ENCODE assay signal across 13 cellular contexts in genomic region chr11:19919050-19919561, GRCh38.
A peak's percentile ranks its signal among the peaks of the same experiment; 100 is the strongest.
DNase-seq lines count a peak whose midpoint lies in the region; ATAC-seq and TF ChIP-seq lines count a peak whose summit lies in the region.
"Had no signal": no experiment of that assay in that cellular context is flagged by ENCODE, and none has a peak within 500 bp of the region (broad histone marks: within the 10 kb centered on the region; RNA-seq: fewer than 3 reads in every experiment).

No MANE protein-coding gene starts in this region.

- no peaks in the 10 kb centered on the region for H3K9me3 Mint-ChIP-seq in H9
- H3K9me3 Mint-ChIP-seq: type B pancreatic cell had no signal

- no peak overlapping the region for H3K4me3 ChIP-seq in left lung
- H3K4me3 ChIP-seq: prostate gland had no signal

- no peaks in the 10 kb centered on the region for H3K27me3 ChIP-seq in left lung
- H3K27me3 ChIP-seq in H9 (ENCODE audit: insufficient read depth, low read length) = no peaks in the 10 kb centered on the region; the same call in 1 of the 2 replicates

- 100% methylated on average over 2 of the region's 7 CpGs for WGBS in H9 (ENCODE audit: extremely low coverage, insufficient read length, low lambda C conversion rate)

- H4K8ac ChIP-seq in H9 (replicated peaks; ENCODE audit: insufficient read length, low read depth, low read length) = no peak overlapping the region

- H3K4me2 ChIP-seq in H9 (ENCODE audit: insufficient read depth, insufficient read length, low read length) = no peak overlapping the region

- H4K5ac ChIP-seq in H9 (ENCODE audit: insufficient read length, low read depth, low read length) = no peak overlapping the region

- H2BK5ac ChIP-seq in H9 (ENCODE audit: insufficient read length, low read length) = no peak overlapping the region

- H3K4me1 Mint-ChIP-seq in H9 = peaks cover 9% of the 10 kb centered on the region in 2 experiments
- H3K4me1 Mint-ChIP-seq: B cell had no signal

- intact Hi-C loops in Right ventricle myocardium superior (cut with DNase I) = no loop called here
- intact Hi-C loops in cardiac septum (cut with DNase I) = no loop called here
- intact Hi-C loops in left lung (cut with DNase I) = no loop called here

- H3T11ph ChIP-seq in H9 (ENCODE audit: low read length) = no peak overlapping the region

- no peak overlapping the region for H3K4me3 Mint-ChIP-seq in H9
- H3K4me3 Mint-ChIP-seq: B cell, type B pancreatic cell had no signal

- no peak overlapping the region for H2AFZ ChIP-seq in H9 (ENCODE audit: low read length)

- H4K20me1 ChIP-seq in H9 (ENCODE audit: control insufficient read depth, insufficient read depth, insufficient read length) = no peaks in the 10 kb centered on the region

- peaks cover 18 to 39% (median 28%) of the 10 kb centered on the region in 3 experiments for H3K36me3 Mint-ChIP-seq in H9 (ENCODE audit: insufficient read depth in 1 of 3, low read depth in 3 of 3)

- 0 out of 7 replicates have a peak overlapping the region, but pooled peaks of 1 of the 3 experiments have one; percentile 46 for H3K27ac Mint-ChIP-seq in H9
- H3K27ac Mint-ChIP-seq: B cell, type B pancreatic cell had no signal

- H2BK15ac ChIP-seq in H9 (ENCODE audit: low read depth, low read length) = no peak overlapping the region

- H3K23ac ChIP-seq in H9 (ENCODE audit: insufficient read length, low read depth, low read length) = no peak overlapping the region

- H3K79me2 ChIP-seq in H9 (ENCODE audit: insufficient read depth, low read length) = no peaks in the 10 kb centered on the region

- no peaks in the 10 kb centered on the region for H3K79me1 ChIP-seq in H9 (ENCODE audit: insufficient read depth, low read depth, low read length, poor library complexity, severe bottlenecking)

- no peak overlapping the region for H2BK12ac ChIP-seq in H9 (ENCODE audit: insufficient read length, low read depth, low read length)

- no peak overlapping the region for H3K9ac ChIP-seq in H9 (ENCODE audit: extremely low read depth, insufficient read length, low read length)

- H3K18ac ChIP-seq in H9 (ENCODE audit: insufficient read length, low read depth, low read length) = no peak overlapping the region

- H3K4ac ChIP-seq in H9 (ENCODE audit: low read depth, low read length) = no peak overlapping the region

- no peak overlapping the region for H4K91ac ChIP-seq in H9 (ENCODE audit: insufficient read length, low read depth, low read length)

- DNase-seq in Right ventricle myocardium superior (peak; percentile 58), cardiac septum (ENCODE audit: low spot score) (no peak), caudate nucleus (lab: John Stamatoyannopoulos, UW) (peak in 1 of 61 donors; percentile 18), left lung (peak; percentile 80 to 82), NAMALWA (ENCODE audit: low spot score) (no peak), H9 (no peak)
- no peak for DNase-seq in stimulated activated CD8-positive, alpha-beta memory T cell treated with anti-CD3 and anti-CD28 coated beads, Interleukin-4, amount 100 ng/mL, for 48 hours
- DNase-seq: activated CD8-positive, alpha-beta memory T cell treated with anti-CD3 and anti-CD28 coated beads for 24 hours; NCI-H2227 treated with DMSO at 0.1 percent for 48 hours had no signal

- H3K14ac ChIP-seq in H9 (ENCODE audit: insufficient read depth, low read length) = no peak overlapping the region

- no peak overlapping the region for H2BK20ac ChIP-seq in H9 (ENCODE audit: low read depth, low read length, poor library complexity, severe bottlenecking)

- H3K9me3 ChIP-seq in left lung (no peaks in the 10 kb centered on the region), H9 (ENCODE audit: control insufficient read depth, low read depth, low read length) (no peaks in the 10 kb centered on the region)
- H3K9me3 ChIP-seq: prostate gland had no signal

- no peaks in the 10 kb centered on the region for H3K36me3 ChIP-seq in left lung
- H3K36me3 ChIP-seq: prostate gland had no signal

- TF ChIP-seq CTCF in left lung (IDR thresholded peaks at IDR 0.05) = no peak
- no peak for TF ChIP-seq CTCF in H9 (conservative IDR thresholded peaks at IDR 0.05)

- H2BK120ac ChIP-seq in H9 (ENCODE audit: low read depth, low read length, poor library complexity, severe bottlenecking) = no peak overlapping the region

- H3K56ac ChIP-seq in H9 (ENCODE audit: insufficient read length, low read depth, low read length) = no peak overlapping the region

- no peak overlapping the region for H2AK5ac ChIP-seq in H9 (ENCODE audit: insufficient read length, low read length)

- H3K4me1 ChIP-seq in left lung = peaks cover 0 to 5% of the 10 kb centered on the region in 2 donors
- H3K4me1 ChIP-seq in H9 (ENCODE audit: insufficient read depth, low read length) = no peaks in the 10 kb centered on the region; the same call in 1 of the 2 replicates
- H3K4me1 ChIP-seq: prostate gland had no signal

- no peaks in the 10 kb centered on the region for H3K27me3 Mint-ChIP-seq in H9 (ENCODE audit: low read depth)
- H3K27me3 Mint-ChIP-seq: type B pancreatic cell had no signal

- H3K23me2 ChIP-seq in H9 (ENCODE audit: insufficient read length, low read depth, low read length, poor library complexity, severe bottlenecking) = no peaks in the 10 kb centered on the region

- ATAC-seq in Right ventricle myocardium superior (ENCODE audit: poor library complexity) = peak; percentile 89
- ATAC-seq in left lung = peak; percentile 98
- no peak for ATAC-seq in GM18517 (IDR thresholded peaks at IDR 0.05; ENCODE audit: unreplicated experiment)

- H3K27ac ChIP-seq in caudate nucleus (ENCODE audit: low read depth, low read length) = peak overlapping the region; percentile 9
- H3K27ac ChIP-seq in left lung = peak overlapping the region in 1 of 2 donors; percentile 66
- H3K27ac ChIP-seq in H9 (ENCODE audit: insufficient read length, low read depth, low read length) = no peak overlapping the region
- H3K27ac ChIP-seq: prostate gland had no signal

Comparison
In these comparisons a context has a peak if more than half of its experiments do, and no peak if none do; other contexts are left out.
1. DNase-seq: peak in Right ventricle myocardium superior (single experiment) and left lung (2 of 2); none in cardiac septum (single experiment), NAMALWA (single experiment), H9 (single experiment) and stimulated activated CD8-positive, alpha-beta memory T cell treated with anti-CD3 and anti-CD28 coated beads, Interleukin-4, amount 100 ng/mL, for 48 hours (single experiment).